In the genomic region with DNA sequence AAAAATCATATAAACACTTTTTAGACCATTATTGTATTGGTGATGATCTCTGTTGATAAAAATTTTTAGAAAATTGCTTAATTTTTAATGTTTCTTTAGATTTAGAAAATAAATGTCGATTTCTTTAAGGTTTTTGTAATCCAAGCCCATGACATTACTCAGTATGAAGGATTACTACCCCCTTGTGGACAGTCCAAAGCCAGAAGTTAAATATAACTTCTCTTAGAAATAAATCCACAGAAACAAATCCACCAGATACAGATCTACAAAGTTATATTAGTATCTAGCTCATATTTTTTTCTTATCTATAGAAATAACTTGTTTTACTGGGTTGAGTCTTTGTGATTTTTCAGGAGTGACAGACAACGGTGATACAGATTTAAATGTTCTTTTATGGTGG, we compare ENCODE assay signal across 9 cellular contexts. TPM values are rescaled to one million over a fixed set of nuclear protein-coding genes. Genes with fewer than 3 reads are reported as not detected.
DNase-seq lines count a peak whose midpoint lies in the region; TF ChIP-seq lines count a peak whose summit lies in the region.
"Had no signal": no experiment of that assay in that cellular context is flagged by ENCODE, and none has a peak within 500 bp of the region (broad histone marks: within the 10 kb centered on the region; RNA-seq: fewer than 3 reads in every experiment).

No MANE protein-coding gene starts in this region.

- no peaks in the 10 kb centered on the region for H3K9me3 ChIP-seq in tibial artery
- H3K9me3 ChIP-seq in ovary = no peaks in the 10 kb centered on the region

- H3K27ac ChIP-seq in tibial artery (peak overlapping the region in 1 of 2 donors; percentile 34), ovary (no peak overlapping the region)

- no peaks in the 10 kb centered on the region for H3K27me3 Mint-ChIP-seq in activated T-cell treated with anti-CD3 and anti-CD28 coated beads, Interleukin-2, amount 50 U/mL, for 24 hours

- H3K27me3 ChIP-seq in tibial artery (no peaks in the 10 kb centered on the region), ovary (no peaks in the 10 kb centered on the region)

- H3K4me1 Mint-ChIP-seq in activated T-cell treated with anti-CD3 and anti-CD28 coated beads, Interleukin-2, amount 50 U/mL, for 24 hours (ENCODE audit: low read depth) = peaks cover 28% of the 10 kb centered on the region

- TF ChIP-seq EP300 in ovary (IDR thresholded peaks at IDR 0.05) = no peak

- H3K36me3 Mint-ChIP-seq in activated T-cell treated with anti-CD3 and anti-CD28 coated beads, Interleukin-2, amount 50 U/mL, for 24 hours (ENCODE audit: low read depth) = peaks cover 56% of the 10 kb centered on the region

- no peak for TF ChIP-seq POLR2A in ovary (IDR thresholded peaks at IDR 0.05)

- TF ChIP-seq CTCF in tibial artery (IDR thresholded peaks at IDR 0.05) = peak; percentile 37 to 40
- TF ChIP-seq CTCF in ovary (IDR thresholded peaks at IDR 0.05) = peak in 1 of 3 donors; percentile 38

- H3K9me3 Mint-ChIP-seq in activated T-cell treated with anti-CD3 and anti-CD28 coated beads, Interleukin-2, amount 50 U/mL, for 24 hours = no peaks in the 10 kb centered on the region

- intact Hi-C loops in tibial artery (cut with DNase I; ENCODE audit: low total_unique reads) = no loop called here
- intact Hi-C loops in ovary (cut with DNase I) = no loop called here

- peaks cover 0 to 18% (median 3%) of the 10 kb centered on the region in 4 donors for H3K4me1 ChIP-seq in tibial artery
- peaks cover 1% of the 10 kb centered on the region for H3K4me1 ChIP-seq in ovary (ENCODE audit: insufficient read depth)

- in situ Hi-C loops in SK-MEL-5 (cut with HindIII; ENCODE audit: low pct_unique_long_range_greater_than_20kb, low sequenced_read_pairs) = no loop called here

- H3K36me3 ChIP-seq in tibial artery = peaks cover under 1 to 3% (median 3%) of the 10 kb centered on the region in 3 donors
- H3K36me3 ChIP-seq in ovary = no peaks in the 10 kb centered on the region

- H3K4me3 ChIP-seq in tibial artery = no peak overlapping the region
- H3K4me3 ChIP-seq in ovary = no peak overlapping the region

- peak overlapping the region; percentile 58 for H3K27ac Mint-ChIP-seq in activated T-cell treated with anti-CD3 and anti-CD28 coated beads, Interleukin-2, amount 50 U/mL, for 24 hours

- no peak overlapping the region for H3K4me3 Mint-ChIP-seq in activated T-cell treated with anti-CD3 and anti-CD28 coated beads, Interleukin-2, amount 50 U/mL, for 24 hours

- no peak for DNase-seq in activated T-cell treated with anti-CD3 and anti-CD28 coated beads, Interleukin-2, amount 50 U/mL, for 24 hours
- DNase-seq in activated T-cell treated with anti-CD3 and anti-CD28 coated beads, Interleukin-2, amount 50 U/mL, for 1 hour = no peak
- DNase-seq in SK-MEL-5 (ENCODE audit: low read depth, low spot score) (peak; percentile 44), fibroblast of peridontal ligament (ENCODE audit: extremely low read depth) (peak; percentile 70), tibial artery (no peak), superior temporal gyrus (ENCODE audit: extremely low spot score) (no peak), ovary (no peak), hepatic stellate cell (ENCODE audit: low spot score) (no peak)
- DNase-seq: activated CD4-positive, CD25-positive, alpha-beta regulatory T cell treated with anti-CD3 and anti-CD28 coated beads, Interleukin-2, amount 50 U/mL, for 72 hours had no signal

- 74 to 76% (median 76%) methylated on average over 2 of the region's 2 CpGs for WGBS in ovary, 3 donors

RNA-seq across cellular contexts. Expression of a gene that starts 18.9 kb away (rescaled TPM):
- 5.4 and 8.4 TPM in 2 replicates for total RNA-seq in SK-MEL-5 (2014; rRNA removed; shearing (Covaris generic))
- polyA plus RNA-seq in SK-MEL-5 (2015; cell fraction: cytosol; rRNA removed) = 5.7 and 7.6 TPM in 2 replicates
- polyA plus RNA-seq in SK-MEL-5 (2015; cell fraction: nucleus; rRNA removed) = 1.9 and 3.7 TPM in 2 replicates
- 10 to 100 TPM in 6 of 7 donors, 1 to 10 TPM in 1; 10.0 to 25.6 (median 13.2) TPM for total RNA-seq in ovary
- polyA plus RNA-seq in ovary = 10 to 100 TPM; 12.8 to 13.9 TPM

RNA-seq across cellular contexts. Expression of a gene that starts 30.3 kb away (rescaled TPM):
- total RNA-seq in SK-MEL-5 (2014; rRNA removed; shearing (Covaris generic)) = 9.6 and 10.0 TPM in 2 replicates
- polyA plus RNA-seq in SK-MEL-5 (2015; cell fraction: cytosol; rRNA removed) = 5.6 and 8.1 TPM in 2 replicates
- polyA plus RNA-seq in SK-MEL-5 (2015; cell fraction: nucleus; rRNA removed) = 21.1 and 22.2 TPM in 2 replicates
- total RNA-seq in ovary = 10 to 100 TPM; 14.0 to 33.6 (median 23.9) TPM
- 10 to 100 TPM in 1 of 2 donors, 1 to 10 TPM in 1; 6.8 to 14.3 TPM for polyA plus RNA-seq in ovary

RNA-seq across cellular contexts. Expression of a gene that starts 35.2 kb away (rescaled TPM):
- 33.4 and 34.1 TPM in 2 replicates for total RNA-seq in SK-MEL-5 (2014; rRNA removed; shearing (Covaris generic))
- polyA plus RNA-seq in SK-MEL-5 (2015; cell fraction: cytosol; rRNA removed) = 22.4 and 29.6 TPM in 2 replicates
- 42.4 and 65.5 TPM in 2 replicates for polyA plus RNA-seq in SK-MEL-5 (2015; cell fraction: nucleus; rRNA removed)
- 10 to 100 TPM; 16.5 to 27.0 (median 19.9) TPM for total RNA-seq in ovary
- 10 to 100 TPM in 1 of 2 donors, 1 to 10 TPM in 1; 9.1 to 12.1 TPM for polyA plus RNA-seq in ovary

Comparison
In these comparisons a context has a peak if more than half of its experiments do, and no peak if none do; other contexts are left out.
1. DNase-seq: peak in SK-MEL-5 (single experiment) and fibroblast of peridontal ligament (single experiment); none in activated T-cell treated with anti-CD3 and anti-CD28 coated beads, Interleukin-2, amount 50 U/mL, for 24 hours (single experiment), activated T-cell treated with anti-CD3 and anti-CD28 coated beads, Interleukin-2, amount 50 U/mL, for 1 hour (single experiment), tibial artery (0 of 2), superior temporal gyrus (single experiment), ovary (0 of 5) and hepatic stellate cell (single experiment).